Comparison of ENCODE assay signal across 14 cellular contexts in genomic region chr18:31268985-31269406, GRCh38. TPM values are rescaled to one million over a fixed set of nuclear protein-coding genes. Genes with fewer than 3 reads are reported as not detected.
DNase-seq lines count a peak whose midpoint lies in the region; ATAC-seq and TF ChIP-seq lines count a peak whose summit lies in the region.
"Had no signal": no experiment of that assay in that cellular context is flagged by ENCODE, and none has a peak within 500 bp of the region (broad histone marks: within the 10 kb centered on the region; RNA-seq: fewer than 3 reads in every experiment).

No MANE protein-coding gene starts in this region.

- no peak for TF ChIP-seq CTCF in MCF 10A (IDR thresholded peaks at IDR 0.05; ENCODE audit: unreplicated experiment)
- no peak for TF ChIP-seq CTCF in mesothelial cell of epicardium (IDR thresholded peaks at IDR 0.05; ENCODE audit: unreplicated experiment)

- H3K9me3 Mint-ChIP-seq in MCF 10A (ENCODE audit: unreplicated experiment) = no peaks in the 10 kb centered on the region
- H3K9me3 Mint-ChIP-seq in mesothelial cell of epicardium = no peaks in the 10 kb centered on the region
- H3K9me3 Mint-ChIP-seq: activated naive CD4-positive, alpha-beta T cell treated with anti-CD3 and anti-CD28 coated beads for 36 hours had no signal

- peak overlapping the region; percentile 84 for H3K27ac Mint-ChIP-seq in MCF 10A (ENCODE audit: low read depth, unreplicated experiment)
- peak overlapping the region; percentile 75 for H3K27ac Mint-ChIP-seq in mesothelial cell of epicardium
- H3K27ac Mint-ChIP-seq: activated naive CD4-positive, alpha-beta T cell treated with anti-CD3 and anti-CD28 coated beads for 36 hours had no signal

- BruUV-seq in MCF 10A (replicated peaks; lab: Mats Ljungman, UMichigan) = no TSS peak

- peak; percentile 88 for DNase-seq in MCF 10A (ENCODE audit: unreplicated experiment)
- no peak for DNase-seq in mesothelial cell of epicardium (ENCODE audit: low spot score in 2 of 2, unreplicated experiment in 2 of 2)
- no peak for DNase-seq in KBM-7
- no peak for DNase-seq in NCI-H1694 (lab: John Stamatoyannopoulos, UW)
- no peak for DNase-seq in NCI-H1048 (lab: John Stamatoyannopoulos, UW)
- DNase-seq in activated T-cell treated with anti-CD3 and anti-CD28 coated beads, Interleukin-2, amount 50 U/mL, for 48 hours = no peak
- DNase-seq: activated CD4-positive, alpha-beta T cell treated with anti-CD3 and anti-CD28 coated beads, Interleukin-2, amount 50 U/mL, for 1 hour; activated naive CD4-positive, alpha-beta T cell treated with anti-CD3 and anti-CD28 coated beads for 36 hours; CD4-positive, CD25-positive, alpha-beta regulatory T cell; right cardiac atrium had no signal

- POLR2A ChIA-PET in MCF 10A (lab: Yijun Ruan, JAX) = interaction anchor here (0.6 to 6.5 kb wide), 26 partner anchors 8 to 245 kb away, joined by 3 to 94 read pairs (median 5); partner anchors contain the start of genes DSC3 and DSG3

- H3K4me1 Mint-ChIP-seq in MCF 10A (ENCODE audit: insufficient read depth, unreplicated experiment) (peaks cover 28% of the 10 kb centered on the region), mesothelial cell of epicardium (peaks cover 22% of the 10 kb centered on the region)
- H3K4me1 Mint-ChIP-seq: CD4-positive, CD25-positive, alpha-beta regulatory T cell had no signal

- H3K36me3 Mint-ChIP-seq in MCF 10A (ENCODE audit: insufficient read depth, unreplicated experiment) (no peaks in the 10 kb centered on the region), mesothelial cell of epicardium (no peaks in the 10 kb centered on the region)
- H3K36me3 Mint-ChIP-seq: CD4-positive, CD25-positive, alpha-beta regulatory T cell had no signal

- CTCF ChIA-PET in MCF 10A (lab: Yijun Ruan, JAX) = interaction anchor here (0.6 to 3.1 kb wide), 13 partner anchors 11 to 819 kb away, joined by 3 to 16 read pairs (median 3); no protein-coding TSS in a partner anchor

- in situ Hi-C loops in KBM-7 (cut with MboI; ENCODE audit: low pct_unique_long_range_greater_than_20kb, low sequenced_read_pairs) = no loop called here

- H3K4me3 Mint-ChIP-seq in MCF 10A (ENCODE audit: unreplicated experiment) = peak overlapping the region; percentile 30
- H3K4me3 Mint-ChIP-seq in mesothelial cell of epicardium = no peak overlapping the region
- H3K4me3 Mint-ChIP-seq: activated naive CD4-positive, alpha-beta T cell treated with anti-CD3 and anti-CD28 coated beads for 36 hours; CD4-positive, CD25-positive, alpha-beta regulatory T cell had no signal

- H3K27me3 Mint-ChIP-seq in MCF 10A (ENCODE audit: insufficient read depth, unreplicated experiment) = no peaks in the 10 kb centered on the region
- no peaks in the 10 kb centered on the region for H3K27me3 Mint-ChIP-seq in mesothelial cell of epicardium (ENCODE audit: low read depth)
- H3K27me3 Mint-ChIP-seq: CD4-positive, CD25-positive, alpha-beta regulatory T cell had no signal

- ATAC-seq in GM18519 (IDR thresholded peaks at IDR 0.05; ENCODE audit: low FRiP score, unreplicated experiment) (peak; percentile 37), HG03432 (IDR thresholded peaks at IDR 0.05; ENCODE audit: unreplicated experiment) (peak; percentile 48)
- ATAC-seq: right cardiac atrium had no signal

- intact Hi-C loops in MCF 10A (cut with micrococcal nuclease) = loop anchor here (2.0 to 5.0 kb wide), 4 partner anchors 156 to 453 kb away; no protein-coding TSS in a partner anchor

RNA-seq across cellular contexts. Expression of gene DSG1, which starts 49.0 kb away (rescaled TPM):
- total RNA-seq in MCF 10A (2022) (not detected in 2 replicates), mesothelial cell of epicardium (0.07 to 0.18 TPM (median 0.09 TPM) in 3 replicates)
- total RNA-seq: activated naive CD4-positive, alpha-beta T cell treated with anti-CD3 and anti-CD28 coated beads for 36 hours; CD4-positive, CD25-positive, alpha-beta regulatory T cell; LHCN-M2; mononuclear cell had no signal
